8 cellular contexts compared by ENCODE assay signal in the genomic region with DNA sequence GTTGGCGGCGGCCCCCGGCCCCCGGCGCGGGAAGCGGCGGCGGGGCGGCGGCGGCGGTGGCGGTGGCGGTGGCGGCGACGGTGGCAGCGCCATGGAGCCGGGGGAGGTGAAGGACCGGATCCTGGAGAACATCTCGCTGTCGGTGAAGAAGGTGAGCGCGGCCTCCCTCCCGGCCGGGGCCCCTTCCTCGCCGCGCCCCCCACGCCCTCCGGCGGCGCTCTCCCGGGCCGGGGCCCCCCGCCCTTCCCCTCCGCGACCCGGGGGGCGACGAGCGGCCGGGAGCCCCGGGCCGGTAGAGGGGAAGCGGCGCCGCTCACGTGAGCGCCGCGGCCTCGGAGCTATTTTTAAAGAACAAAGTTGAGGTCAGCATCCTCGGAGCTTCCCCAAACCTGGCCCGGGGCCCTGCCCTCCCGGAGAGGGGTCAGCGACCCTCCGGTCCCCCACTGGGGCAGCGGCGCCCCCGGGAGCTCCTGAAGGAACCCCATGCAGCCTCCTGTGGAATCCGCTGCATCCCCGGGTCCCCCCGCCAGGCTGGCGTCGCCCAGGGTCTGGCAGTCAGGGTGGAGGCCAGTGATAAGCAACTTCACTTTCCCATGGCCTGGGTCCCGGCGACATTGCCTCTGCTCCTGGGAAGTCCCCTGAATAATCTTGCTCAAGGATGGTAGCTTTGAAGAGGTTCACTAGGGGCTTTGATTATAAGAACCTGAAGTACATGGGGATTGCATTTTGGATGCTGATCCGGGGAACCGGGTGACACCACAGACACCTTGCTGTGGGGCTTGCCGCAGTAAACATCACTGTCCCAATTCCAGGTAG. TPM values are rescaled to one million over a fixed set of nuclear protein-coding genes. Genes with fewer than 3 reads are reported as not detected.
DNase-seq lines count a peak whose midpoint lies in the region; ATAC-seq and TF ChIP-seq lines count a peak whose summit lies in the region.

No MANE protein-coding gene starts in this region.

- peak overlapping the region; percentile 72 for H3K9ac ChIP-seq in endodermal cell (ENCODE audit: extremely low read depth, low read length, poor library complexity, severe bottlenecking)

- ATAC-seq in mucosa of descending colon = peak; percentile 45

- H3K36me3 ChIP-seq in endodermal cell (ENCODE audit: control insufficient read depth, insufficient read depth, low read length) (peaks cover 10% of the 10 kb centered on the region), mucosa of descending colon (ENCODE audit: low read depth) (no peaks in the 10 kb centered on the region)

- peaks cover 1% of the 10 kb centered on the region for H3K9me3 Mint-ChIP-seq in endodermal cell
- H3K9me3 Mint-ChIP-seq in type B pancreatic cell = no peaks in the 10 kb centered on the region

- H3K4me3 Mint-ChIP-seq in endodermal cell = peak overlapping the region; percentile 74
- peak overlapping the region; percentile 93 for H3K4me3 Mint-ChIP-seq in type B pancreatic cell

- intact Hi-C loops in mucosa of descending colon (cut with DNase I, micrococcal nuclease) = no loop called here

- H3K27me3 Mint-ChIP-seq in endodermal cell (ENCODE audit: insufficient read depth) (peaks cover 2% of the 10 kb centered on the region), type B pancreatic cell (no peaks in the 10 kb centered on the region)

- TF ChIP-seq CTCF in endodermal cell (conservative IDR thresholded peaks at IDR 0.05) = peak; percentile 43
- no peak for TF ChIP-seq CTCF in mucosa of descending colon (IDR thresholded peaks at IDR 0.05)
- peak; percentile 54 for TF ChIP-seq CTCF in type B pancreatic cell (conservative IDR thresholded peaks at IDR 0.05)

- 1 to 4% methylated on average over 19 to 72 of the region's 72 CpGs for WGBS in endodermal cell (ENCODE audit: insufficient coverage in 1 of 2, insufficient read length in 1 of 2), 2 experiments

- peaks cover 24% of the 10 kb centered on the region for H3K36me3 Mint-ChIP-seq in endodermal cell (ENCODE audit: low read depth)
- peaks cover 11% of the 10 kb centered on the region for H3K36me3 Mint-ChIP-seq in type B pancreatic cell

- peak overlapping the region; percentile 32 for H3K27ac ChIP-seq in endodermal cell (ENCODE audit: low read depth, low read length)

- no peaks in the 10 kb centered on the region for H3K27me3 ChIP-seq in endodermal cell (ENCODE audit: control insufficient read depth, insufficient read depth, low read length, poor library complexity, severe bottlenecking)

- H3K4me1 Mint-ChIP-seq in endodermal cell = peaks cover 21% of the 10 kb centered on the region
- peaks cover 26% of the 10 kb centered on the region for H3K4me1 Mint-ChIP-seq in type B pancreatic cell (ENCODE audit: unreplicated experiment)

- H3K4me3 ChIP-seq in endodermal cell (ENCODE audit: low read length) (peak overlapping the region; percentile 93), mucosa of descending colon (peak overlapping the region; percentile 70)

- peaks cover 3% of the 10 kb centered on the region for H3K4me1 ChIP-seq in endodermal cell (ENCODE audit: control insufficient read depth, insufficient read depth, low read length)
- peaks cover 19% of the 10 kb centered on the region for H3K4me1 ChIP-seq in mucosa of descending colon (ENCODE audit: low read depth)

- H3K9me3 ChIP-seq in endodermal cell (ENCODE audit: control insufficient read depth, low read length) = peaks cover 2% of the 10 kb centered on the region
- H3K9me3 ChIP-seq in mucosa of descending colon = no peaks in the 10 kb centered on the region

- peak; percentile 29 for DNase-seq in NK-92 treated with Interleukin-12 subunit alpha and Interleukin-12 subunit beta, amount 100 ng/mL, for 24 hours (lab: John Stamatoyannopoulos, UW)
- DNase-seq in NK-92 (lab: John Stamatoyannopoulos, UW; ENCODE audit: unreplicated experiment) (no peak), HuH-7.5 (ENCODE audit: low spot score) (peak; percentile 84), endodermal cell (peak; percentile 81), mucosa of descending colon (peak; percentile 44 to 67 (median 67)), type B pancreatic cell (ENCODE audit: extremely low spot score, unreplicated experiment) (no peak), dedifferentiated amniotic fluid mesenchymal stem cell (ENCODE audit: extremely low spot score) (no peak)
- peak; percentile 32 to 50 for DNase-seq in activated CD4-positive, alpha-beta T cell treated with anti-CD3 and anti-CD28 coated beads, Interleukin-2, amount 50 U/mL, for 48 hours

- H3K27ac Mint-ChIP-seq in endodermal cell (peak overlapping the region; percentile 82), type B pancreatic cell (peak overlapping the region; percentile 72)

RNA-seq across cellular contexts. Expression of a gene that starts 0.6 kb away (rescaled TPM):
- total RNA-seq in endodermal cell = 10 to 100 TPM; 46.9 to 50.4 TPM
- polyA plus RNA-seq in endodermal cell (2013, experiment 1 of 2) = 41.0 TPM
- polyA plus RNA-seq in endodermal cell (2013, experiment 2 of 2) = 37.9 TPM
- 10 to 100 TPM; 32.2 to 57.3 (median 36.2) TPM for total RNA-seq in mucosa of descending colon
- 54.9 and 57.5 TPM in 2 replicates for total RNA-seq in type B pancreatic cell (ENCODE audit: low replicate concordance)

RNA-seq across cellular contexts. Expression of a gene that starts 51.4 kb away (rescaled TPM):
- total RNA-seq in endodermal cell (1 to 10 TPM; 1.8 to 3.5 TPM), mucosa of descending colon (10 to 100 TPM in 1 of 3 donors, 1 to 10 TPM in 2; 6.4 to 15.7 (median 8.1) TPM), type B pancreatic cell (ENCODE audit: low replicate concordance) (2.4 and 3.8 TPM in 2 replicates)
- polyA plus RNA-seq in endodermal cell (2013, experiment 1 of 2) = 1.4 TPM
- polyA plus RNA-seq in endodermal cell (2013, experiment 2 of 2) = 0.95 TPM

RNA-seq across cellular contexts. Expression of a gene that starts 57.6 kb away (rescaled TPM):
- 1 to 10 TPM in 1 of 2 donors, under 1 TPM in 1; 0.46 to 3.2 TPM for total RNA-seq in endodermal cell
- polyA plus RNA-seq in endodermal cell (2013, experiment 1 of 2) = 0.36 TPM
- polyA plus RNA-seq in endodermal cell (2013, experiment 2 of 2) = not detected
- total RNA-seq in mucosa of descending colon = 10 to 100 TPM in 2 of 3 donors, 1 to 10 TPM in 1; 8.0 to 19.7 (median 16.8) TPM
- 1.1 TPM in 2 replicates for total RNA-seq in type B pancreatic cell (ENCODE audit: low replicate concordance)

Comparison
In these comparisons a context has a peak if more than half of its experiments do, and no peak if none do; other contexts are left out.
1. DNase-seq: peak in NK-92 treated with Interleukin-12 subunit alpha and Interleukin-12 subunit beta, amount 100 ng/mL, for 24 hours (single experiment), HuH-7.5 (single experiment), activated CD4-positive, alpha-beta T cell treated with anti-CD3 and anti-CD28 coated beads, Interleukin-2, amount 50 U/mL, for 48 hours (2 of 2), endodermal cell (single experiment) and mucosa of descending colon (3 of 3); none in NK-92 (single experiment), type B pancreatic cell (single experiment) and dedifferentiated amniotic fluid mesenchymal stem cell (single experiment).